ENCODE assay signal across 1 cellular context in the genomic region with DNA sequence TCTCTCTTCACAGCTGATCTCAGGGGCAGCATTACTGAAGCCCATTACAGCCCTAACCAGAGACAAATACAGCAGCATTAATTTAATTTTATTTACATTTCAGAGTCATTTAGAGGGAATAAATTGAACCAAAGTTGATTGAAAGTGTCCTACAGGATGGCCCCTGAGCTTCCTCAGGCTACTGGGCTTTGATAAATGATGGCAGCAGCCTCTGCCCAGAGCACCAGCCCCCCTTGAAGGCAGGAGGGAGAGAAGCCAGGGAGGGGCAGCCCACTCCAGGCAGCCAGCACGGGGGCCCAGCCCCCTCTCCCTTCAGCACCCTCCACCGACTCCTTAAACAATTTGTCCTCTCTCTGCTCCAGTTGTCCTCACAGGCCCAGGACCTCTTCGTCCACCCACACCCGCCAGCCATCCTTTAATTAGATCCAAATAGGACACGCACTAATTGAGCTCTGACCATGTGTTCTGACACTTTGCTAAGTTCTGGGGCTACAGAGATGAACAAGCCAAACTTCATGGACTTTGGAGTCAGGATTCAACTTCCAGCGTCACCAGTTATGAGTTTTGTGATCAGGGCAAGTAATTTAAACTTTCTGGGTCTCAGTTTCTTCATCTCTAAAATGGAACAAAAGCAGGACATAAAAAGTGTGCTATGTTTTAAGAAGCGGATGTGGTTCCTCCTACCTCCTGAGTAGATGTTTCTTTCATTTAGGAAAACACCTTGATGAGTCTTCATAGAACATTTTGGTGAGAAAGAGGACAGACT.
TF ChIP-seq lines count a peak whose summit lies in the region.

No MANE protein-coding gene starts in this region.

TF ChIP-seq in HepG2, 621 proteins besides CTCF, POLR2A, EP300 and RAD21 (continued from another document and continues in another):
- TF ChIP-seq ZNF740 (CRISPR knock-in tag; IDR thresholded peaks at IDR 0.05) (no peak), NPAS2 (CRISPR knock-in tag; IDR thresholded peaks at IDR 0.05; ENCODE audit: borderline replicate concordance) (no peak), MBNL3 (CRISPR knock-in tag; conservative IDR thresholded peaks at IDR 0.05) (no peak), SIN3B (IDR thresholded peaks at IDR 0.05; ENCODE audit: low read length) (no peak), ZNF639 (CRISPR knock-in tag; conservative IDR thresholded peaks at IDR 0.05) (no peak), CEBPB (IDR thresholded peaks at IDR 0.05; ENCODE audit: borderline replicate concordance, low read depth, low read length) (no peak), ZNF503 (CRISPR knock-in tag; IDR thresholded peaks at IDR 0.05) (no peak), ZNF629 (CRISPR knock-in tag; conservative IDR thresholded peaks at IDR 0.05) (peak; percentile 96), ZNF543 (CRISPR knock-in tag; IDR thresholded peaks at IDR 0.05) (no peak), ZNF44 (CRISPR knock-in tag; IDR thresholded peaks at IDR 0.05) (no peak), TFAP4 (IDR thresholded peaks at IDR 0.05; ENCODE audit: borderline replicate concordance, low read depth) (no peak), ZNF274 (CRISPR knock-in tag; IDR thresholded peaks at IDR 0.05) (no peak), ADNP (CRISPR knock-in tag; IDR thresholded peaks at IDR 0.05) (peak; percentile 30; the same call in 1 of the 2 replicates), SMYD3 (CRISPR knock-in tag; IDR thresholded peaks at IDR 0.05) (no peak), BORCS8-MEF2B (CRISPR knock-in tag; IDR thresholded peaks at IDR 0.05) (no peak), EHMT2 (IDR thresholded peaks at IDR 0.05; ENCODE audit: borderline replicate concordance, low read depth, low read length) (no peak), LCORL (IDR thresholded peaks at IDR 0.05) (no peak), LCORL (CRISPR knock-in tag; IDR thresholded peaks at IDR 0.05) (no peak), KLF12 (CRISPR knock-in tag; IDR thresholded peaks at IDR 0.05; ENCODE audit: borderline replicate concordance) (no peak), KLF9 (CRISPR knock-in tag; IDR thresholded peaks at IDR 0.05; ENCODE audit: low read depth) (no peak), PITX1 (CRISPR knock-in tag; IDR thresholded peaks at IDR 0.05) (no peak), ZNF709 (CRISPR knock-in tag; IDR thresholded peaks at IDR 0.05) (no peak), ZNF788 (CRISPR knock-in tag; IDR thresholded peaks at IDR 0.05; ENCODE audit: borderline replicate concordance) (no peak), SAP130 (CRISPR knock-in tag; IDR thresholded peaks at IDR 0.05; ENCODE audit: low read depth) (0 out of 2 replicates have a peak, but pooled peaks have one; percentile 9), ZNF235 (CRISPR knock-in tag; IDR thresholded peaks at IDR 0.05; ENCODE audit: borderline replicate concordance) (no peak), ZNF841 (CRISPR knock-in tag; IDR thresholded peaks at IDR 0.05; ENCODE audit: borderline replicate concordance) (no peak), MAX (IDR thresholded peaks at IDR 0.05) (peak; percentile 28; the same call in 1 of the 2 replicates), ZNF362 (CRISPR knock-in tag; IDR thresholded peaks at IDR 0.05; ENCODE audit: borderline replicate concordance) (no peak), BRD4 (CRISPR knock-in tag; IDR thresholded peaks at IDR 0.05) (no peak), SIN3A (IDR thresholded peaks at IDR 0.05; ENCODE audit: borderline replicate concordance, low read depth, low read length) (no peak), ZNF839 (CRISPR knock-in tag; IDR thresholded peaks at IDR 0.05; ENCODE audit: borderline replicate concordance) (no peak), REPIN1 (CRISPR knock-in tag; IDR thresholded peaks at IDR 0.05; ENCODE audit: borderline replicate concordance, low read depth) (no peak), SRSF1 (optimal IDR thresholded peaks at IDR 0.05; ENCODE audit: low read depth, low read length) (no peak), ZNF549 (CRISPR knock-in tag; IDR thresholded peaks at IDR 0.05) (no peak), NFATC3 (CRISPR knock-in tag; IDR thresholded peaks at IDR 0.05) (no peak), TBP (CRISPR knock-in tag; IDR thresholded peaks at IDR 0.05) (no peak), ZNF280D (CRISPR knock-in tag; IDR thresholded peaks at IDR 0.05) (no peak), ZNF563 (CRISPR knock-in tag; IDR thresholded peaks at IDR 0.05) (no peak), ZFP36 (IDR thresholded peaks at IDR 0.05; ENCODE audit: borderline replicate concordance, low read depth, low read length, partially characterized antibody) (no peak), PAX8 (CRISPR knock-in tag; IDR thresholded peaks at IDR 0.05; ENCODE audit: borderline replicate concordance) (no peak), KMT2A (CRISPR knock-in tag; IDR thresholded peaks at IDR 0.05) (no peak), ZBTB25 (CRISPR knock-in tag; IDR thresholded peaks at IDR 0.05) (no peak), NR2F1 (CRISPR knock-in tag; IDR thresholded peaks at IDR 0.05) (no peak)
- TF ChIP-seq, protein P1, sequence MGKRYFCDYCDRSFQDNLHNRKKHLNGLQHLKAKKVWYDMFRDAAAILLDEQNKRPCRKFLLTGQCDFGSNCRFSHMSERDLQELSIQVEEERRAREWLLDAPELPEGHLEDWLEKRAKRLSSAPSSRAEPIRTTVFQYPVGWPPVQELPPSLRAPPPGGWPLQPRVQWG (CRISPR knock-in tag; IDR thresholded peaks at IDR 0.05; ENCODE audit: borderline replicate concordance, low read depth) = no peak
- TF ChIP-seq, protein P2, sequence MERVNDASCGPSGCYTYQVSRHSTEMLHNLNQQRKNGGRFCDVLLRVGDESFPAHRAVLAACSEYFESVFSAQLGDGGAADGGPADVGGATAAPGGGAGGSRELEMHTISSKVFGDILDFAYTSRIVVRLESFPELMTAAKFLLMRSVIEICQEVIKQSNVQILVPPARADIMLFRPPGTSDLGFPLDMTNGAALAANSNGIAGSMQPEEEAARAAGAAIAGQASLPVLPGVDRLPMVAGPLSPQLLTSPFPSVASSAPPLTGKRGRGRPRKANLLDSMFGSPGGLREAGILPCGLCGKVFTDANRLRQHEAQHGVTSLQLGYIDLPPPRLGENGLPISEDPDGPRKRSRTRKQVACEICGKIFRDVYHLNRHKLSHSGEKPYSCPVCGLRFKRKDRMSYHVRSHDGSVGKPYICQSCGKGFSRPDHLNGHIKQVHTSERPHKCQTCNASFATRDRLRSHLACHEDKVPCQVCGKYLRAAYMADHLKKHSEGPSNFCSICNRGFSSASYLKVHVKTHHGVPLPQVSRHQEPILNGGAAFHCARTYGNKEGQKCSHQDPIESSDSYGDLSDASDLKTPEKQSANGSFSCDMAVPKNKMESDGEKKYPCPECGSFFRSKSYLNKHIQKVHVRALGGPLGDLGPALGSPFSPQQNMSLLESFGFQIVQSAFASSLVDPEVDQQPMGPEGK (CRISPR knock-in tag; IDR thresholded peaks at IDR 0.05) = peak; percentile 51; the same call in 1 of the 2 replicates
- TF ChIP-seq, protein P3, sequence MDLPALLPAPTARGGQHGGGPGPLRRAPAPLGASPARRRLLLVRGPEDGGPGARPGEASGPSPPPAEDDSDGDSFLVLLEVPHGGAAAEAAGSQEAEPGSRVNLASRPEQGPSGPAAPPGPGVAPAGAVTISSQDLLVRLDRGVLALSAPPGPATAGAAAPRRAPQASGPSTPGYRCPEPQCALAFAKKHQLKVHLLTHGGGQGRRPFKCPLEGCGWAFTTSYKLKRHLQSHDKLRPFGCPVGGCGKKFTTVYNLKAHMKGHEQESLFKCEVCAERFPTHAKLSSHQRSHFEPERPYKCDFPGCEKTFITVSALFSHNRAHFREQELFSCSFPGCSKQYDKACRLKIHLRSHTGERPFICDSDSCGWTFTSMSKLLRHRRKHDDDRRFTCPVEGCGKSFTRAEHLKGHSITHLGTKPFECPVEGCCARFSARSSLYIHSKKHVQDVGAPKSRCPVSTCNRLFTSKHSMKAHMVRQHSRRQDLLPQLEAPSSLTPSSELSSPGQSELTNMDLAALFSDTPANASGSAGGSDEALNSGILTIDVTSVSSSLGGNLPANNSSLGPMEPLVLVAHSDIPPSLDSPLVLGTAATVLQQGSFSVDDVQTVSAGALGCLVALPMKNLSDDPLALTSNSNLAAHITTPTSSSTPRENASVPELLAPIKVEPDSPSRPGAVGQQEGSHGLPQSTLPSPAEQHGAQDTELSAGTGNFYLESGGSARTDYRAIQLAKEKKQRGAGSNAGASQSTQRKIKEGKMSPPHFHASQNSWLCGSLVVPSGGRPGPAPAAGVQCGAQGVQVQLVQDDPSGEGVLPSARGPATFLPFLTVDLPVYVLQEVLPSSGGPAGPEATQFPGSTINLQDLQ (CRISPR knock-in tag; IDR thresholded peaks at IDR 0.05) = no peak
